10 cellular contexts compared by ENCODE assay signal in the genomic region with DNA sequence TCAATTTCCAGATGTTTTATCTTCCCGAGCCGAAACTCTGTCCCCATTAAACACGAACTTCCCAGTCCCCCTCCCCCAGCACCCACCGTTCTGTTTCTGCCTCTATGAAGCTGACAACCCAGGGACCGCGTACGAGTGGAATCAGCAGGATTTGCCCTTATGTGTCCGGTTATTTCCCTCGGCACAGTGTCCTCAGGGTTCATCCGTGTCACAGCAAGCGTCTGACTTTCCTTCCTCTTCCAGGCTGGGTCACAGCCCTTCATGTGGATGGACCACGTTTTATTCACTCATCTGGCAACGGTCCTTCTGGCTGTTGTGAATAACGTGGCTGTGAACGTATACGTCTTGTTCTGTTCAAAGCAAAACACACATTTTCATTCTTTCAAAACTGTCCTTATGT. TPM values are rescaled to one million over a fixed set of nuclear protein-coding genes. Genes with fewer than 3 reads are reported as not detected.
A peak's percentile ranks its signal among the peaks of the same experiment; 100 is the strongest.
DNase-seq lines count a peak whose midpoint lies in the region; ATAC-seq and TF ChIP-seq lines count a peak whose summit lies in the region.
"Had no signal": no experiment of that assay in that cellular context is flagged by ENCODE, and none has a peak within 500 bp of the region (broad histone marks: within the 10 kb centered on the region; RNA-seq: fewer than 3 reads in every experiment).

No MANE protein-coding gene starts in this region.

- no peak for TF ChIP-seq CTCF in AG10803 (conservative IDR thresholded peaks at IDR 0.05; ENCODE audit: low read length)
- no peak for TF ChIP-seq CTCF in foreskin fibroblast (IDR thresholded peaks at IDR 0.05; ENCODE audit: low read depth, low read length)

- no peaks in the 10 kb centered on the region for H3K9me3 ChIP-seq in SJCRH30 (replicated peaks)
- H3K9me3 ChIP-seq: uterus had no signal

- no peak for ATAC-seq in GM21515 (IDR thresholded peaks at IDR 0.05; ENCODE audit: unreplicated experiment)
- ATAC-seq: activated naive CD4-positive, alpha-beta T cell treated with anti-CD3 and anti-CD28 coated beads, Interleukin-2, amount 50 U/mL, for 72 hours had no signal

- no peaks in the 10 kb centered on the region for H3K27me3 ChIP-seq in SJCRH30
- H3K27me3 ChIP-seq: uterus had no signal

- H3K4me1 ChIP-seq in SJCRH30 = peaks cover 41% of the 10 kb centered on the region

- DNase-seq in AG10803 (ENCODE audit: low read depth) (peak; percentile 51), SJCRH30 (peak in 1 of 2 experiments; percentile 36), foreskin fibroblast (peak in 1 of 2 donors; percentile 49), pulmonary artery endothelial cell (ENCODE audit: low read depth, low spot score) (peak; percentile 15), G401 (ENCODE audit: low spot score) (no peak), NCI-H187 treated with DMSO at 0.1 percent for 48 hours (lab: John Stamatoyannopoulos, UW) (no peak), DMS 273 treated with DMSO at 0.1 percent for 48 hours (lab: John Stamatoyannopoulos, UW) (no peak)

- no peaks in the 10 kb centered on the region for H3K36me3 ChIP-seq in SJCRH30
- H3K36me3 ChIP-seq: uterus had no signal

- H3K27ac ChIP-seq in SJCRH30 = peak overlapping the region; percentile 95

- in situ Hi-C loops in G401 (cut with HindIII; ENCODE audit: low sequenced_read_pairs) = no loop called here

- H3K4me3 ChIP-seq in AG10803 (ENCODE audit: low read length) (peak overlapping the region; percentile 56), SJCRH30 (peak overlapping the region; percentile 54), foreskin fibroblast (ENCODE audit: low read depth in 1 of 2, low read length in 2 of 2) (peak overlapping the region; percentile 15 to 17)

RNA-seq across cellular contexts. Expression of a gene that starts 31.3 kb away (rescaled TPM):
- 46.2 and 49.7 TPM in 2 replicates for total RNA-seq in SJCRH30 (2014; rRNA removed; shearing (Covaris generic))
- total RNA-seq in pulmonary artery endothelial cell = 30.8 and 63.3 TPM in 2 replicates
- total RNA-seq in G401 (2014; rRNA removed; shearing (Covaris generic)) = 27.8 and 31.9 TPM in 2 replicates

Comparison
In these comparisons a context has a peak if more than half of its experiments do, and no peak if none do; other contexts are left out.
1. DNase-seq: peak in AG10803 (single experiment) and pulmonary artery endothelial cell (single experiment); none in G401 (single experiment), NCI-H187 treated with DMSO at 0.1 percent for 48 hours (single experiment) and DMS 273 treated with DMSO at 0.1 percent for 48 hours (single experiment).
2. Peak in every context shown above with its lines, with median percentiles within 50 percentile points of each other: H3K4me3 ChIP-seq.